Comparison of ENCODE assay signal across 1 cellular context in the genomic region with DNA sequence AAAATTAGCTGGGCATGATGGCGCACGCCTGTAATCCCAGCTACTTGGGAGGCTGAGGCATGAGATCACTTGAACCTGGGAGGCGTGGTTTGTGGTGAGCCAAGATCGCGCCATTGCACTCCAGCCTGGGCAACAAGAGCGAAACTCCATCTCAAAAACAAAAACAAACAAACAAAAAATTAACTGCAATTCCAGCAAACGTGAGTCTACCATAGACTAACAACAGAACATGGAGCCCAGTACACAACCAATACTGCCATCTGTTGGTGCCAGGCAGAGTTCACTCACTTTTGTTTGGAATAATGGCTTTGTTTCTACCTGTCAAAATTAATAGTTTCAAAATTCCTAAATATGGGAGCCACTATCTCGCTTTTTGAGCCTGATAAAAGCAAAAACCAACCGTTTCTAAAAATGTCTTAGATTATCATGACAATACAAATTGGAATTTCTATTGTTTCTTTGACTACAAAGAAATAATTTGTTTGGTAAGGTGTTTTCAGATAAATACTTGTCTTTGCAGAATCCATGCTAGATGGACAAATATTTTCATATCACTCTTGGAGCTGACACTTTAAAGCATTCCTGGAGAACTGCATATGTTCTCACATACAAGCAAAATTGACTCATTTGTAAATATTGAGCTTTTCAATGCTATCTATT.
TF ChIP-seq lines count a peak whose summit lies in the region.

No MANE protein-coding gene starts in this region.

TF ChIP-seq in GM23338, 12 proteins besides CTCF, POLR2A, EP300 and RAD21:
- no peak for TF ChIP-seq POLR2AphosphoS5 (IDR thresholded peaks at IDR 0.05; ENCODE audit: low read depth)
- TF ChIP-seq, protein P1, sequence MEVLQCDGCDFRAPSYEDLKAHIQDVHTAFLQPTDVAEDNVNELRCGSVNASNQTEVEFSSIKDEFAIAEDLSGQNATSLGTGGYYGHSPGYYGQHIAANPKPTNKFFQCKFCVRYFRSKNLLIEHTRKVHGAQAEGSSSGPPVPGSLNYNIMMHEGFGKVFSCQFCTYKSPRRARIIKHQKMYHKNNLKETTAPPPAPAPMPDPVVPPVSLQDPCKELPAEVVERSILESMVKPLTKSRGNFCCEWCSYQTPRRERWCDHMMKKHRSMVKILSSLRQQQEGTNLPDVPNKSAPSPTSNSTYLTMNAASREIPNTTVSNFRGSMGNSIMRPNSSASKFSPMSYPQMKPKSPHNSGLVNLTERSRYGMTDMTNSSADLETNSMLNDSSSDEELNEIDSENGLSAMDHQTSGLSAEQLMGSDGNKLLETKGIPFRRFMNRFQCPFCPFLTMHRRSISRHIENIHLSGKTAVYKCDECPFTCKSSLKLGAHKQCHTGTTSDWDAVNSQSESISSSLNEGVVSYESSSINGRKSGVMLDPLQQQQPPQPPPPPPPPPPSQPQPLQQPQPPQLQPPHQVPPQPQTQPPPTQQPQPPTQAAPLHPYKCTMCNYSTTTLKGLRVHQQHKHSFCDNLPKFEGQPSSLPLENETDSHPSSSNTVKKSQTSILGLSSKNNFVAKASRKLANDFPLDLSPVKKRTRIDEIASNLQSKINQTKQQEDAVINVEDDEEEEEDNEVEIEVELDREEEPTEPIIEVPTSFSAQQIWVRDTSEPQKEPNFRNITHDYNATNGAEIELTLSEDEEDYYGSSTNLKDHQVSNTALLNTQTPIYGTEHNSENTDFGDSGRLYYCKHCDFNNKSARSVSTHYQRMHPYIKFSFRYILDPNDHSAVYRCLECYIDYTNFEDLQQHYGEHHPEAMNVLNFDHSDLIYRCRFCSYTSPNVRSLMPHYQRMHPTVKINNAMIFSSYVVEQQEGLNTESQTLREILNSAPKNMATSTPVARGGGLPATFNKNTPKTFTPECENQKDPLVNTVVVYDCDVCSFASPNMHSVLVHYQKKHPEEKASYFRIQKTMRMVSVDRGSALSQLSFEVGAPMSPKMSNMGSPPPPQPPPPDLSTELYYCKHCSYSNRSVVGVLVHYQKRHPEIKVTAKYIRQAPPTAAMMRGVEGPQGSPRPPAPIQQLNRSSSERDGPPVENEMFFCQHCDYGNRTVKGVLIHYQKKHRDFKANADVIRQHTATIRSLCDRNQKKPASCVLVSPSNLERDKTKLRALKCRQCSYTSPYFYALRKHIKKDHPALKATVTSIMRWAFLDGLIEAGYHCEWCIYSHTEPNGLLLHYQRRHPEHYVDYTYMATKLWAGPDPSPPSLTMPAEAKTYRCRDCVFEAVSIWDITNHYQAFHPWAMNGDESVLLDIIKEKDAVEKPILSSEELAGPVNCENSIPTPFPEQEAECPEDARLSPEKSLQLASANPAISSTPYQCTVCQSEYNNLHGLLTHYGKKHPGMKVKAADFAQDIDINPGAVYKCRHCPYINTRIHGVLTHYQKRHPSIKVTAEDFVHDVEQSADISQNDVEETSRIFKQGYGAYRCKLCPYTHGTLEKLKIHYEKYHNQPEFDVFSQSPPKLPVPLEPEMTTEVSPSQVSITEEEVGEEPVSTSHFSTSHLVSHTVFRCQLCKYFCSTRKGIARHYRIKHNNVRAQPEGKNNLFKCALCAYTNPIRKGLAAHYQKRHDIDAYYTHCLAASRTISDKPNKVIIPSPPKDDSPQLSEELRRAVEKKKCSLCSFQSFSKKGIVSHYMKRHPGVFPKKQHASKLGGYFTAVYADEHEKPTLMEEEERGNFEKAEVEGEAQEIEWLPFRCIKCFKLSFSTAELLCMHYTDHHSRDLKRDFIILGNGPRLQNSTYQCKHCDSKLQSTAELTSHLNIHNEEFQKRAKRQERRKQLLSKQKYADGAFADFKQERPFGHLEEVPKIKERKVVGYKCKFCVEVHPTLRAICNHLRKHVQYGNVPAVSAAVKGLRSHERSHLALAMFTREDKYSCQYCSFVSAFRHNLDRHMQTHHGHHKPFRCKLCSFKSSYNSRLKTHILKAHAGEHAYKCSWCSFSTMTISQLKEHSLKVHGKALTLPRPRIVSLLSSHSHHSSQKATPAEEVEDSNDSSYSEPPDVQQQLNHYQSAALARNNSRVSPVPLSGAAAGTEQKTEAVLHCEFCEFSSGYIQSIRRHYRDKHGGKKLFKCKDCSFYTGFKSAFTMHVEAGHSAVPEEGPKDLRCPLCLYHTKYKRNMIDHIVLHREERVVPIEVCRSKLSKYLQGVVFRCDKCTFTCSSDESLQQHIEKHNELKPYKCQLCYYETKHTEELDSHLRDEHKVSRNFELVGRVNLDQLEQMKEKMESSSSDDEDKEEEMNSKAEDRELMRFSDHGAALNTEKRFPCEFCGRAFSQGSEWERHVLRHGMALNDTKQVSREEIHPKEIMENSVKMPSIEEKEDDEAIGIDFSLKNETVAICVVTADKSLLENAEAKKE (CRISPR knock-in tag; IDR thresholded peaks at IDR 0.05): no peak
- TF ChIP-seq ZNF114 (CRISPR knock-in tag; IDR thresholded peaks at IDR 0.05): no peak
- no peak for TF ChIP-seq JUNB (IDR thresholded peaks at IDR 0.05; ENCODE audit: unreplicated experiment)
- TF ChIP-seq NANOG (IDR thresholded peaks at IDR 0.05; ENCODE audit: borderline replicate concordance): no peak
- TF ChIP-seq ZNF331 (CRISPR knock-in tag; IDR thresholded peaks at IDR 0.05; ENCODE audit: low read depth): no peak
- TF ChIP-seq, protein P2, sequence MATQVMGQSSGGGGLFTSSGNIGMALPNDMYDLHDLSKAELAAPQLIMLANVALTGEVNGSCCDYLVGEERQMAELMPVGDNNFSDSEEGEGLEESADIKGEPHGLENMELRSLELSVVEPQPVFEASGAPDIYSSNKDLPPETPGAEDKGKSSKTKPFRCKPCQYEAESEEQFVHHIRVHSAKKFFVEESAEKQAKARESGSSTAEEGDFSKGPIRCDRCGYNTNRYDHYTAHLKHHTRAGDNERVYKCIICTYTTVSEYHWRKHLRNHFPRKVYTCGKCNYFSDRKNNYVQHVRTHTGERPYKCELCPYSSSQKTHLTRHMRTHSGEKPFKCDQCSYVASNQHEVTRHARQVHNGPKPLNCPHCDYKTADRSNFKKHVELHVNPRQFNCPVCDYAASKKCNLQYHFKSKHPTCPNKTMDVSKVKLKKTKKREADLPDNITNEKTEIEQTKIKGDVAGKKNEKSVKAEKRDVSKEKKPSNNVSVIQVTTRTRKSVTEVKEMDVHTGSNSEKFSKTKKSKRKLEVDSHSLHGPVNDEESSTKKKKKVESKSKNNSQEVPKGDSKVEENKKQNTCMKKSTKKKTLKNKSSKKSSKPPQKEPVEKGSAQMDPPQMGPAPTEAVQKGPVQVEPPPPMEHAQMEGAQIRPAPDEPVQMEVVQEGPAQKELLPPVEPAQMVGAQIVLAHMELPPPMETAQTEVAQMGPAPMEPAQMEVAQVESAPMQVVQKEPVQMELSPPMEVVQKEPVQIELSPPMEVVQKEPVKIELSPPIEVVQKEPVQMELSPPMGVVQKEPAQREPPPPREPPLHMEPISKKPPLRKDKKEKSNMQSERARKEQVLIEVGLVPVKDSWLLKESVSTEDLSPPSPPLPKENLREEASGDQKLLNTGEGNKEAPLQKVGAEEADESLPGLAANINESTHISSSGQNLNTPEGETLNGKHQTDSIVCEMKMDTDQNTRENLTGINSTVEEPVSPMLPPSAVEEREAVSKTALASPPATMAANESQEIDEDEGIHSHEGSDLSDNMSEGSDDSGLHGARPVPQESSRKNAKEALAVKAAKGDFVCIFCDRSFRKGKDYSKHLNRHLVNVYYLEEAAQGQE (IDR thresholded peaks at IDR 0.05; ENCODE audit: unreplicated experiment): no peak
- TF ChIP-seq EZH2 (IDR thresholded peaks at IDR 0.05; ENCODE audit: low read depth, unreplicated experiment): no peak
- no peak for TF ChIP-seq CREB1 (CRISPR knock-in tag; IDR thresholded peaks at IDR 0.05; ENCODE audit: low read depth)
- TF ChIP-seq, protein P3, sequence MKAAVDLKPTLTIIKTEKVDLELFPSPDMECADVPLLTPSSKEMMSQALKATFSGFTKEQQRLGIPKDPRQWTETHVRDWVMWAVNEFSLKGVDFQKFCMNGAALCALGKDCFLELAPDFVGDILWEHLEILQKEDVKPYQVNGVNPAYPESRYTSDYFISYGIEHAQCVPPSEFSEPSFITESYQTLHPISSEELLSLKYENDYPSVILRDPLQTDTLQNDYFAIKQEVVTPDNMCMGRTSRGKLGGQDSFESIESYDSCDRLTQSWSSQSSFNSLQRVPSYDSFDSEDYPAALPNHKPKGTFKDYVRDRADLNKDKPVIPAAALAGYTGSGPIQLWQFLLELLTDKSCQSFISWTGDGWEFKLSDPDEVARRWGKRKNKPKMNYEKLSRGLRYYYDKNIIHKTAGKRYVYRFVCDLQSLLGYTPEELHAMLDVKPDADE (IDR thresholded peaks at IDR 0.05): no peak
- TF ChIP-seq STAT1 (IDR thresholded peaks at IDR 0.05; ENCODE audit: unreplicated experiment): no peak
- TF ChIP-seq EZH2phosphoT487 (IDR thresholded peaks at IDR 0.05; ENCODE audit: unreplicated experiment): no peak
